In genomic region chr15:92616621-92617179, GRCh38 we compare ENCODE assay signal across 13 cellular contexts. TPM values are rescaled to one million over a fixed set of nuclear protein-coding genes. Genes with fewer than 3 reads are reported as not detected.
DNase-seq lines count a peak whose midpoint lies in the region; ATAC-seq and TF ChIP-seq lines count a peak whose summit lies in the region.
"Had no signal": no experiment of that assay in that cellular context is flagged by ENCODE, and none has a peak within 500 bp of the region (broad histone marks: within the 10 kb centered on the region; RNA-seq: fewer than 3 reads in every experiment).

No MANE protein-coding gene starts in this region.

- H3K9me3 ChIP-seq in HUES48 (ENCODE audit: control insufficient read depth, insufficient read depth, low read length) (no peaks in the 10 kb centered on the region), lung (ENCODE audit: control insufficient read depth in 2 of 2, insufficient read depth in 1 of 2, low read length in 1 of 2) (peaks cover 0 to 2% of the 10 kb centered on the region in 2 donors), gastrocnemius medialis (no peaks in the 10 kb centered on the region)
- H3K9me3 ChIP-seq: BLaER1, heart right ventricle had no signal

- in situ Hi-C loops in astrocyte of the spinal cord (cut with HindIII; ENCODE audit: low sequenced_read_pairs) (no loop called here), gastrocnemius medialis (cut with MboI; ENCODE audit: low sequenced_read_pairs in 4 of 4) (loop anchor here in 2 of 4 donors (10.0 kb wide), 2 partner anchors 48 to 92 kb away; no protein-coding TSS in a partner anchor)

- H3K4me1 ChIP-seq in HUES48 (ENCODE audit: control insufficient read depth, insufficient read depth, low read length) = peaks cover 14% of the 10 kb centered on the region; the same call in 1 of the 2 replicates
- H3K4me1 ChIP-seq in lung (ENCODE audit: control insufficient read depth in 2 of 2, insufficient read depth in 2 of 2, low read length in 2 of 2) = peaks cover 0 to 6% of the 10 kb centered on the region in 2 donors
- H3K4me1 ChIP-seq in gastrocnemius medialis = peaks cover 35 to 41% of the 10 kb centered on the region in 2 donors
- H3K4me1 ChIP-seq: BLaER1 had no signal

- intact Hi-C loops in gastrocnemius medialis (cut with DNase I; ENCODE audit: low total_unique reads) = loop anchor here (5.0 kb wide), 1 partner anchor 66 kb away; no protein-coding TSS in a partner anchor

- H3K27me3 ChIP-seq in HUES48 (ENCODE audit: control insufficient read depth, insufficient read depth, low read length) = no peaks in the 10 kb centered on the region
- H3K27me3 ChIP-seq in lung (ENCODE audit: control insufficient read depth, insufficient read depth) = no peaks in the 10 kb centered on the region
- H3K27me3 ChIP-seq in gastrocnemius medialis = no peaks in the 10 kb centered on the region
- H3K27me3 ChIP-seq: BLaER1, heart right ventricle had no signal

- peaks cover 6% of the 10 kb centered on the region for H3K36me3 ChIP-seq in HUES48 (ENCODE audit: control insufficient read depth, insufficient read depth, low read length)
- no peaks in the 10 kb centered on the region for H3K36me3 ChIP-seq in lung (ENCODE audit: control insufficient read depth in 2 of 2, insufficient read depth in 2 of 2, low read length in 2 of 2)
- H3K36me3 ChIP-seq in gastrocnemius medialis = no peaks in the 10 kb centered on the region
- H3K36me3 ChIP-seq: BLaER1, heart right ventricle had no signal

- peak overlapping the region; percentile 90 for H3K27ac ChIP-seq in HUES48 (ENCODE audit: low read depth, low read length)
- H3K27ac ChIP-seq in lung (ENCODE audit: low read depth in 1 of 2, low read length in 1 of 2) = peak overlapping the region; percentile 27 to 75
- peak overlapping the region; percentile 68 to 92 (median 80) for H3K27ac ChIP-seq in gastrocnemius medialis
- H3K27ac ChIP-seq: BLaER1 had no signal

- no peak overlapping the region for H3K4me3 ChIP-seq in HUES48 (ENCODE audit: low read depth, low read length)
- H3K4me3 ChIP-seq in astrocyte of the spinal cord (ENCODE audit: low read depth, low read length) = no peak overlapping the region
- H3K4me3 ChIP-seq in lung = no peak overlapping the region
- no peak overlapping the region for H3K4me3 ChIP-seq in gastrocnemius medialis
- H3K4me3 ChIP-seq: BLaER1, heart right ventricle had no signal

- TF ChIP-seq CTCF in astrocyte of the spinal cord (IDR thresholded peaks at IDR 0.05; ENCODE audit: low read depth, low read length) (no peak), lung (IDR thresholded peaks at IDR 0.05; ENCODE audit: control extremely low read depth, extremely low read depth) (no peak), gastrocnemius medialis (IDR thresholded peaks at IDR 0.05 in 4 of 5, conservative IDR thresholded peaks at IDR 0.05 in 1 of 5) (no peak)

- no peak overlapping the region for H3K9ac ChIP-seq in HUES48 (ENCODE audit: low read depth, low read length)
- H3K9ac ChIP-seq: BLaER1 had no signal

- TF ChIP-seq POLR2A in gastrocnemius medialis (IDR thresholded peaks at IDR 0.05) = no peak

- peak; percentile 19 for DNase-seq in astrocyte of the spinal cord (ENCODE audit: low read depth, low spot score)
- no peak for DNase-seq in lung (ENCODE audit: low spot score)
- DNase-seq in gastrocnemius medialis = peak in 1 of 2 donors; percentile 74
- no peak for DNase-seq in OCI-M2 (lab: John Stamatoyannopoulos, UW; ENCODE audit: unreplicated experiment)
- no peak for DNase-seq in SIG-M5 (lab: John Stamatoyannopoulos, UW)
- no peak for DNase-seq in inferior parietal cortex (ENCODE audit: extremely low spot score)
- DNase-seq: activated CD8-positive, alpha-beta memory T cell treated with anti-CD3 and anti-CD28 coated beads for 24 hours; activated naive CD4-positive, alpha-beta T cell; stimulated activated CD4-positive, alpha-beta T cell treated with anti-CD3 and anti-CD28 coated beads, Interleukin-2, amount 100 ng/mL, for 48 hours had no signal

- WGBS in lung, 2 donors = 84 to 94% methylated on average over 18 of the region's 18 CpGs

- ATAC-seq in lung (ENCODE audit: insufficient read depth, low FRiP score) (no peak), gastrocnemius medialis (peak in 1 of 2 donors; percentile 37), HG03457 (IDR thresholded peaks at IDR 0.05; ENCODE audit: unreplicated experiment) (no peak)

RNA-seq across cellular contexts. Expression of gene FAM174B, which starts 38.9 kb away (rescaled TPM):
- 10 to 100 TPM; 45.0 to 59.6 TPM for total RNA-seq in lung
- 10 to 100 TPM; 19.0 to 39.6 TPM for polyA plus RNA-seq in lung
- 10 to 100 TPM in 3 of 4 donors, 1 to 10 TPM in 1; 7.6 to 22.5 (median 11.6) TPM for total RNA-seq in gastrocnemius medialis
